Comparison of ENCODE assay signal across 1 cellular context in the genomic region with DNA sequence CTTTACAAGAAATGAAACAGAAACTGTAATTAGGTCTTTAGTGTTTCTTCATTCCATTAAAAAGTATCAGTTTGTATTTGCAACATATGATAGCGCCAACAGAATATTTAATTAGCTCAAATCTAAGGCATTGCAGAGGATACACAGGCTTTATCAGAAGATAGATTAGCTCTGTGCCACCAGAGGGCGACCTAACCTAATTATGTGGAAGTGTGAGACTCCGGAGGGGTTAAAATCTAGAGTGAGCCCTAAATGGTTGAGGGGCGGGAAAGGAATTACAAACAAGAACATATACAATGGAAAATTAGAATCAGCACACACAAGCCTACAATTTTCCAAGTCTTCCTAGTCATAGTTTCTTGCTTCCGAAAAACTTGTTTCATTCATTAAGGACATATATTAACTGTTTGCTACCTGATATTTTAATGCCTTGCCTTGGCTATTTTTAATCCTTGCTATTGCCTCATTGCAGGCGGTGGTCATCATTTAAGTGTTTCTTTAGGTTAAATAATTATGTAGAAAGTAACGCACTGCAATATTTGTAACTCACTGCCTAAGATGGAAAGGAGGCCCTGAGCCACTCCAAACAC.
TF ChIP-seq lines count a peak whose summit lies in the region.

No MANE protein-coding gene starts in this region.

TF ChIP-seq in K562, 482 proteins besides CTCF, POLR2A, EP300 and RAD21 (continued from another document):
- TF ChIP-seq, protein P1, sequence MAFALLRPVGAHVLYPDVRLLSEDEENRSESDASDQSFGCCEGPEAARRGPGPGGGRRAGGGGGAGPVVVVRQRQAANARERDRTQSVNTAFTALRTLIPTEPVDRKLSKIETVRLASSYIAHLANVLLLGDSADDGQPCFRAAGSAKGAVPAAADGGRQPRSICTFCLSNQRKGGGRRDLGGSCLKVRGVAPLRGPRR (CRISPR knock-in tag; IDR thresholded peaks at IDR 0.05), result no peak
- no peak for TF ChIP-seq SMARCA5 (IDR thresholded peaks at IDR 0.05)
- no peak for TF ChIP-seq ZFP30 (CRISPR knock-in tag; IDR thresholded peaks at IDR 0.05; ENCODE audit: borderline replicate concordance)
- no peak for TF ChIP-seq ZNF217 (CRISPR knock-in tag; IDR thresholded peaks at IDR 0.05)
- peak; percentile 76 for TF ChIP-seq SMC3 (conservative IDR thresholded peaks at IDR 0.05; ENCODE audit: insufficient read depth, low read depth, low read length)
- no peak for TF ChIP-seq ZNF253 (CRISPR knock-in tag; conservative IDR thresholded peaks at IDR 0.05)
- no peak for TF ChIP-seq NFRKB (IDR thresholded peaks at IDR 0.05; ENCODE audit: low read depth)
- TF ChIP-seq, protein P2, sequence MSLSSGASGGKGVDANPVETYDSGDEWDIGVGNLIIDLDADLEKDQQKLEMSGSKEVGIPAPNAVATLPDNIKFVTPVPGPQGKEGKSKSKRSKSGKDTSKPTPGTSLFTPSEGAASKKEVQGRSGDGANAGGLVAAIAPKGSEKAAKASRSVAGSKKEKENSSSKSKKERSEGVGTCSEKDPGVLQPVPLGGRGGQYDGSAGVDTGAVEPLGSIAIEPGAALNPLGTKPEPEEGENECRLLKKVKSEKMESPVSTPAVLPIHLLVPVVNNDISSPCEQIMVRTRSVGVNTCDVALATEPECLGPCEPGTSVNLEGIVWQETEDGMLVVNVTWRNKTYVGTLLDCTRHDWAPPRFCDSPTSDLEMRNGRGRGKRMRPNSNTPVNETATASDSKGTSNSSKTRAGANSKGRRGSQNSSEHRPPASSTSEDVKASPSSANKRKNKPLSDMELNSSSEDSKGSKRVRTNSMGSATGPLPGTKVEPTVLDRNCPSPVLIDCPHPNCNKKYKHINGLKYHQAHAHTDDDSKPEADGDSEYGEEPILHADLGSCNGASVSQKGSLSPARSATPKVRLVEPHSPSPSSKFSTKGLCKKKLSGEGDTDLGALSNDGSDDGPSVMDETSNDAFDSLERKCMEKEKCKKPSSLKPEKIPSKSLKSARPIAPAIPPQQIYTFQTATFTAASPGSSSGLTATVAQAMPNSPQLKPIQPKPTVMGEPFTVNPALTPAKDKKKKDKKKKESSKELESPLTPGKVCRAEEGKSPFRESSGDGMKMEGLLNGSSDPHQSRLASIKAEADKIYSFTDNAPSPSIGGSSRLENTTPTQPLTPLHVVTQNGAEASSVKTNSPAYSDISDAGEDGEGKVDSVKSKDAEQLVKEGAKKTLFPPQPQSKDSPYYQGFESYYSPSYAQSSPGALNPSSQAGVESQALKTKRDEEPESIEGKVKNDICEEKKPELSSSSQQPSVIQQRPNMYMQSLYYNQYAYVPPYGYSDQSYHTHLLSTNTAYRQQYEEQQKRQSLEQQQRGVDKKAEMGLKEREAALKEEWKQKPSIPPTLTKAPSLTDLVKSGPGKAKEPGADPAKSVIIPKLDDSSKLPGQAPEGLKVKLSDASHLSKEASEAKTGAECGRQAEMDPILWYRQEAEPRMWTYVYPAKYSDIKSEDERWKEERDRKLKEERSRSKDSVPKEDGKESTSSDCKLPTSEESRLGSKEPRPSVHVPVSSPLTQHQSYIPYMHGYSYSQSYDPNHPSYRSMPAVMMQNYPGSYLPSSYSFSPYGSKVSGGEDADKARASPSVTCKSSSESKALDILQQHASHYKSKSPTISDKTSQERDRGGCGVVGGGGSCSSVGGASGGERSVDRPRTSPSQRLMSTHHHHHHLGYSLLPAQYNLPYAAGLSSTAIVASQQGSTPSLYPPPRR (CRISPR knock-in tag; IDR thresholded peaks at IDR 0.05; ENCODE audit: borderline replicate concordance), result no peak
- TF ChIP-seq, protein P3, sequence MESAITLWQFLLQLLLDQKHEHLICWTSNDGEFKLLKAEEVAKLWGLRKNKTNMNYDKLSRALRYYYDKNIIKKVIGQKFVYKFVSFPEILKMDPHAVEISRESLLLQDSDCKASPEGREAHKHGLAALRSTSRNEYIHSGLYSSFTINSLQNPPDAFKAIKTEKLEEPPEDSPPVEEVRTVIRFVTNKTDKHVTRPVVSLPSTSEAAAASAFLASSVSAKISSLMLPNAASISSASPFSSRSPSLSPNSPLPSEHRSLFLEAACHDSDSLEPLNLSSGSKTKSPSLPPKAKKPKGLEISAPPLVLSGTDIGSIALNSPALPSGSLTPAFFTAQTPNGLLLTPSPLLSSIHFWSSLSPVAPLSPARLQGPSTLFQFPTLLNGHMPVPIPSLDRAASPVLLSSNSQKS (CRISPR knock-in tag; IDR thresholded peaks at IDR 0.05), result no peak
- no peak for TF ChIP-seq WHSC1 (IDR thresholded peaks at IDR 0.05; ENCODE audit: low read length)
- TF ChIP-seq ASH1L (IDR thresholded peaks at IDR 0.05; ENCODE audit: borderline replicate concordance, low read depth, partially characterized antibody), result no peak
- no peak for TF ChIP-seq SAP30 (IDR thresholded peaks at IDR 0.05; ENCODE audit: borderline replicate concordance, insufficient read depth, low read depth, low read length, poor library complexity, severe bottlenecking)
- TF ChIP-seq DIDO1 (tag; IDR thresholded peaks at IDR 0.05; ENCODE audit: low read depth), result no peak
- no peak for TF ChIP-seq GTF2A2 (tag; IDR thresholded peaks at IDR 0.05)
- no peak for TF ChIP-seq NFATC3 (IDR thresholded peaks at IDR 0.05)
- TF ChIP-seq NEUROD1 (IDR thresholded peaks at IDR 0.05; ENCODE audit: borderline replicate concordance, low read depth, low read length, partially characterized antibody), result no peak
- TF ChIP-seq, protein P4, sequence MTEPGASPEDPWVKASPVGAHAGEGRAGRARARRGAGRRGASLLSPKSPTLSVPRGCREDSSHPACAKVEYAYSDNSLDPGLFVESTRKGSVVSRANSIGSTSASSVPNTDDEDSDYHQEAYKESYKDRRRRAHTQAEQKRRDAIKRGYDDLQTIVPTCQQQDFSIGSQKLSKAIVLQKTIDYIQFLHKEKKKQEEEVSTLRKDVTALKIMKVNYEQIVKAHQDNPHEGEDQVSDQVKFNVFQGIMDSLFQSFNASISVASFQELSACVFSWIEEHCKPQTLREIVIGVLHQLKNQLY (CRISPR knock-in tag; conservative IDR thresholded peaks at IDR 0.05), result no peak
- no peak for TF ChIP-seq RBFOX2 (IDR thresholded peaks at IDR 0.05; ENCODE audit: low read depth, low read length)
- TF ChIP-seq, protein P5, sequence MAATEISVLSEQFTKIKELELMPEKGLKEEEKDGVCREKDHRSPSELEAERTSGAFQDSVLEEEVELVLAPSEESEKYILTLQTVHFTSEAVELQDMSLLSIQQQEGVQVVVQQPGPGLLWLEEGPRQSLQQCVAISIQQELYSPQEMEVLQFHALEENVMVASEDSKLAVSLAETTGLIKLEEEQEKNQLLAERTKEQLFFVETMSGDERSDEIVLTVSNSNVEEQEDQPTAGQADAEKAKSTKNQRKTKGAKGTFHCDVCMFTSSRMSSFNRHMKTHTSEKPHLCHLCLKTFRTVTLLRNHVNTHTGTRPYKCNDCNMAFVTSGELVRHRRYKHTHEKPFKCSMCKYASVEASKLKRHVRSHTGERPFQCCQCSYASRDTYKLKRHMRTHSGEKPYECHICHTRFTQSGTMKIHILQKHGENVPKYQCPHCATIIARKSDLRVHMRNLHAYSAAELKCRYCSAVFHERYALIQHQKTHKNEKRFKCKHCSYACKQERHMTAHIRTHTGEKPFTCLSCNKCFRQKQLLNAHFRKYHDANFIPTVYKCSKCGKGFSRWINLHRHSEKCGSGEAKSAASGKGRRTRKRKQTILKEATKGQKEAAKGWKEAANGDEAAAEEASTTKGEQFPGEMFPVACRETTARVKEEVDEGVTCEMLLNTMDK (IDR thresholded peaks at IDR 0.05; ENCODE audit: borderline replicate concordance, insufficient read depth, low read depth, low read length, poor library complexity, severe bottlenecking), result peak; percentile 29
- no peak for TF ChIP-seq CHD2 (IDR thresholded peaks at IDR 0.05; ENCODE audit: low read depth, low read length)
- TF ChIP-seq, protein P6, sequence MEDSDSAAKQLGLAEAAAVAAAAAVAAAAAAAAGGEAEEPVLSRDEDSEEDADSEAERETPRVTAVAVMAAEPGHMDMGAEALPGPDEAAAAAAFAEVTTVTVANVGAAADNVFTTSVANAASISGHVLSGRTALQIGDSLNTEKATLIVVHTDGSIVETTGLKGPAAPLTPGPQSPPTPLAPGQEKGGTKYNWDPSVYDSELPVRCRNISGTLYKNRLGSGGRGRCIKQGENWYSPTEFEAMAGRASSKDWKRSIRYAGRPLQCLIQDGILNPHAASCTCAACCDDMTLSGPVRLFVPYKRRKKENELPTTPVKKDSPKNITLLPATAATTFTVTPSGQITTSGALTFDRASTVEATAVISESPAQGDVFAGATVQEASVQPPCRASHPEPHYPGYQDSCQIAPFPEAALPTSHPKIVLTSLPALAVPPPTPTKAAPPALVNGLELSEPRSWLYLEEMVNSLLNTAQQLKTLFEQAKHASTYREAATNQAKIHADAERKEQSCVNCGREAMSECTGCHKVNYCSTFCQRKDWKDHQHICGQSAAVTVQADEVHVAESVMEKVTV (CRISPR knock-in tag; IDR thresholded peaks at IDR 0.05), result 0 out of 2 replicates have a peak, but pooled peaks have one; percentile 27
- TF ChIP-seq ZBTB1 (CRISPR knock-in tag; IDR thresholded peaks at IDR 0.05; ENCODE audit: borderline replicate concordance, low read depth), result no peak
- no peak for TF ChIP-seq ZNF699 (CRISPR knock-in tag; IDR thresholded peaks at IDR 0.05; ENCODE audit: insufficient replicate concordance)
- TF ChIP-seq ZNF696 (CRISPR knock-in tag; conservative IDR thresholded peaks at IDR 0.05), result no peak
- no peak for TF ChIP-seq ZFP36 (IDR thresholded peaks at IDR 0.05; ENCODE audit: low read depth, low read length, partially characterized antibody)
- TF ChIP-seq SREBF2 (CRISPR knock-in tag; IDR thresholded peaks at IDR 0.05), result no peak
- TF ChIP-seq NONO (IDR thresholded peaks at IDR 0.05; ENCODE audit: low read depth in 2 of 2, low read length in 1 of 2), result no peak
- no peak for TF ChIP-seq TOE1 (IDR thresholded peaks at IDR 0.05; ENCODE audit: borderline replicate concordance)
- TF ChIP-seq TOE1 (CRISPR knock-in tag; IDR thresholded peaks at IDR 0.05; ENCODE audit: borderline replicate concordance, low read depth), result no peak
